ENCODE assay signal across 8 cellular contexts in genomic region chrY:5002765-5003164, GRCh38. TPM values are rescaled to one million over a fixed set of nuclear protein-coding genes. Genes with fewer than 3 reads are reported as not detected.
"Had no signal": no experiment of that assay in that cellular context is flagged by ENCODE, and none has a peak within 500 bp of the region (broad histone marks: within the 10 kb centered on the region; RNA-seq: fewer than 3 reads in every experiment).

No MANE protein-coding gene starts in this region.

RNA-seq across cellular contexts. Expression of gene PCDH11Y, which starts 2.7 kb away (rescaled TPM):
- total RNA-seq: chondrocyte; dermis microvascular lymphatic vessel endothelial cell; fibroblast of villous mesenchyme; gastrocnemius medialis; left lobe of liver; natural killer cell treated with Interleukin-12 subunit alpha and Interleukin-12 subunit beta and Interleukin-15 and Interleukin-18, amount 100 ng/mL, for 72 hours; pancreas had no signal
- polyA plus RNA-seq: right cardiac atrium had no signal
